Comparison of ENCODE assay signal across 31 cellular contexts in the genomic region with DNA sequence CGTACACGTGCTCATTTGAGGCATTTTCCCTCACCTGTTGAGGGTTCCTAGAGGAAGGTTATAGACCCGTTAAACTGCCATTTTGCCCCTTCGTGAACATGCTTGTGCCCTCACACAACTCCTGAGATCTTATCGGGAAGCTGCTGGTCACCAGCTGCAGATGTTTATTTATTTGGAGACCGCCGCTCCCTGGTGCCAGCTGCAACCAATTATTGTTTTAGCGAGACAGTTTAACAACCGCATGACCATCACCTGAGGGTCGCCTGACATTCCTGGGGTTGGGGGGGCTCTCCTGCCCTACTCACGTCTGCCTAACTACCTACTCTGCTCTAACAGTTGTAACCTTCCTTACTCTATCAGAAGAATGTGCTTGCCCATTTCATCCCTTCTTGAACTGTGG.
"Had no signal": no experiment of that assay in that cellular context is flagged by ENCODE, and none has a peak within 500 bp of the region (broad histone marks: within the 10 kb centered on the region; RNA-seq: fewer than 3 reads in every experiment).

No MANE protein-coding gene starts in this region.

- H3K27ac Mint-ChIP-seq: activated naive CD8-positive, alpha-beta T cell treated with anti-CD3 and anti-CD28 coated beads, Interleukin-2, amount 10 ng/mL, durations not matched to agents 7 days and 5 days; brain; effector memory CD8-positive, alpha-beta T cell; stimulated activated effector memory CD8-positive, alpha-beta T cell treated with anti-CD3 and anti-CD28 coated beads, Interleukin-12 subunit alpha, Interleukin-12 subunit beta, amount 100 ng/mL, for 72 hours; stimulated activated naive CD8-positive, alpha-beta T cell treated with anti-CD3 and anti-CD28 coated beads, Interleukin-15, Interleukin-2, amounts not matched to agents 100 ng/mL and 50 ng/mL, for 24 hours; T-helper 1 cell treated with Interleukin-12 subunit alpha and Interleukin-12 subunit beta and Interleukin-4 antibody, amounts not matched to agents 30 μg/mL and 1 μg/mL, for 36 hours; type B pancreatic cell had no signal

- DNase-seq: activated CD4-positive, alpha-beta T cell treated with anti-CD3 and anti-CD28 coated beads for 48 hours; activated CD4-positive, alpha-beta T cell treated with anti-CD3 and anti-CD28 coated beads, Interleukin-2, amount 50 U/mL, for 48 hours; activated CD8-positive, alpha-beta memory T cell treated with anti-CD3 and anti-CD28 coated beads for 24 hours; activated effector memory CD4-positive, alpha-beta T cell treated with Interleukin-2 at 50 U/mL for 16 hours; activated naive CD4-positive, alpha-beta T cell treated with Interleukin-2 at 50 U/mL for 16 hours; activated naive CD8-positive, alpha-beta T cell treated with anti-CD3 and anti-CD28 coated beads, Interleukin-2, amount 10 ng/mL, durations not matched to agents 7 days and 5 days; cerebellar nuclear complex; effector memory CD8-positive, alpha-beta T cell; erythroblast; heart right ventricle; left ventricle myocardium superior; ovary; retina; sigmoid colon; stimulated activated CD4-positive, alpha-beta T cell treated with anti-CD3 and anti-CD28 coated beads, Interleukin-4, amount 100 ng/mL, for 24 hours; T-helper 9 cell; uterus had no signal

- H3K9me3 Mint-ChIP-seq: activated naive CD8-positive, alpha-beta T cell treated with anti-CD3 and anti-CD28 coated beads, Interleukin-2, amount 10 ng/mL, durations not matched to agents 7 days and 5 days; brain; effector memory CD8-positive, alpha-beta T cell; stimulated activated effector memory CD8-positive, alpha-beta T cell treated with anti-CD3 and anti-CD28 coated beads, Interleukin-12 subunit alpha, Interleukin-12 subunit beta, amount 100 ng/mL, for 72 hours; stimulated activated naive CD8-positive, alpha-beta T cell treated with anti-CD3 and anti-CD28 coated beads, Interleukin-15, Interleukin-2, amounts not matched to agents 100 ng/mL and 50 ng/mL, for 24 hours; T-helper 1 cell treated with Interleukin-12 subunit alpha and Interleukin-12 subunit beta and Interleukin-4 antibody, amounts not matched to agents 30 μg/mL and 1 μg/mL, for 36 hours had no signal

- H3K27me3 Mint-ChIP-seq: activated naive CD8-positive, alpha-beta T cell treated with anti-CD3 and anti-CD28 coated beads, Interleukin-2, amount 10 ng/mL, durations not matched to agents 7 days and 5 days; type B pancreatic cell had no signal

- H3K36me3 Mint-ChIP-seq: activated naive CD8-positive, alpha-beta T cell treated with anti-CD3 and anti-CD28 coated beads, Interleukin-2, amount 10 ng/mL, durations not matched to agents 7 days and 5 days; brain; stimulated activated effector memory CD8-positive, alpha-beta T cell treated with anti-CD3 and anti-CD28 coated beads, Interleukin-12 subunit alpha, Interleukin-12 subunit beta, amount 100 ng/mL, for 72 hours had no signal

- H3K27ac ChIP-seq: ascending aorta, cardiac muscle cell, coronary artery, heart right ventricle, neutrophil, ovary, prostate gland, sigmoid colon, thoracic aorta, uterus, VCaP had no signal

- H3K9me3 ChIP-seq: ascending aorta, heart right ventricle, neutrophil, ovary, prostate gland, sigmoid colon, thoracic aorta, uterus had no signal

- H3K4me1 Mint-ChIP-seq: activated naive CD8-positive, alpha-beta T cell treated with anti-CD3 and anti-CD28 coated beads, Interleukin-2, amount 10 ng/mL, durations not matched to agents 7 days and 5 days; brain; nephron; stimulated activated effector memory CD8-positive, alpha-beta T cell treated with anti-CD3 and anti-CD28 coated beads, Interleukin-12 subunit alpha, Interleukin-12 subunit beta, amount 100 ng/mL, for 72 hours had no signal

- H3K4me3 ChIP-seq: ascending aorta, cardiac muscle cell, coronary artery, heart right ventricle, ovary, prostate gland, sigmoid colon, thoracic aorta, uterus had no signal

- H3K27me3 ChIP-seq: ascending aorta, cardiac muscle cell, foreskin keratinocyte, heart right ventricle, ovary, sigmoid colon, uterus had no signal

- H3K4me3 Mint-ChIP-seq: activated naive CD8-positive, alpha-beta T cell treated with anti-CD3 and anti-CD28 coated beads, Interleukin-2, amount 10 ng/mL, durations not matched to agents 7 days and 5 days; brain; effector memory CD8-positive, alpha-beta T cell; nephron; stimulated activated effector memory CD8-positive, alpha-beta T cell treated with anti-CD3 and anti-CD28 coated beads, Interleukin-12 subunit alpha, Interleukin-12 subunit beta, amount 100 ng/mL, for 72 hours; stimulated activated naive CD8-positive, alpha-beta T cell treated with anti-CD3 and anti-CD28 coated beads, Interleukin-15, Interleukin-2, amounts not matched to agents 100 ng/mL and 50 ng/mL, for 24 hours; T-helper 1 cell treated with Interleukin-12 subunit alpha and Interleukin-12 subunit beta and Interleukin-4 antibody, amounts not matched to agents 30 μg/mL and 1 μg/mL, for 36 hours; type B pancreatic cell had no signal

- H3K36me3 ChIP-seq: ascending aorta, cardiac muscle cell, heart right ventricle, neutrophil, ovary, prostate gland, sigmoid colon, thoracic aorta, uterus had no signal

- H3K4me1 ChIP-seq: ascending aorta, foreskin keratinocyte, heart right ventricle, prostate gland, sigmoid colon, uterus had no signal
